ENCODE assay signal across 32 cellular contexts in genomic region chr6:122676146-122676545, GRCh38.
"Had no signal": no experiment of that assay in that cellular context is flagged by ENCODE, and none has a peak within 500 bp of the region (broad histone marks: within the 10 kb centered on the region; RNA-seq: fewer than 3 reads in every experiment).

No MANE protein-coding gene starts in this region.

- H3K27ac ChIP-seq: adrenal gland, body of pancreas, coronary artery, dorsolateral prefrontal cortex, heart left ventricle had no signal

- H3K9me3 ChIP-seq: adrenal gland, body of pancreas, heart left ventricle had no signal

- DNase-seq: activated CD4-positive, alpha-beta memory T cell treated with anti-CD3 and anti-CD28 coated beads, Interleukin-2, amount 10 ng/mL, durations not matched to agents 7 days and 5 days; activated CD4-positive, alpha-beta T cell treated with anti-CD3 and anti-CD28 coated beads for 1 hour; activated CD4-positive, alpha-beta T cell treated with anti-CD3 and anti-CD28 coated beads for 4 hours; activated CD4-positive, alpha-beta T cell treated with anti-CD3 and anti-CD28 coated beads, Interleukin-2, amount 10 ng/mL, durations not matched to agents 7 days and 5 days; activated CD4-positive, alpha-beta T cell treated with anti-CD3 and anti-CD28 coated beads, Interleukin-2, amount 50 U/mL, for 4 hours; activated CD8-positive, alpha-beta memory T cell treated with anti-CD3 and anti-CD28 coated beads, Interleukin-2, amount 50 U/mL, for 48 hours; activated effector memory CD4-positive, alpha-beta T cell treated with Interleukin-2 at 50 U/mL for 16 hours; activated naive CD4-positive, alpha-beta T cell treated with anti-CD3 and anti-CD28 coated beads for 36 hours; activated naive CD8-positive, alpha-beta T cell treated with anti-CD3 and anti-CD28 coated beads for 36 hours; activated naive CD8-positive, alpha-beta T cell treated with anti-CD3 and anti-CD28 coated beads, Interleukin-2, amount 50 U/mL, for 24 hours; activated T-cell treated with anti-CD3 and anti-CD28 coated beads for 4 hours; activated T-cell treated with anti-CD3 and anti-CD28 coated beads, Interleukin-2, amount 50 U/mL, for 24 hours; activated T-cell treated with anti-CD3 and anti-CD28 coated beads, Interleukin-2, amount 50 U/mL, for 72 hours; adrenal gland; amygdala; aorta; body of pancreas; central memory CD4-positive, alpha-beta T cell; cerebellar nuclear complex; dorsolateral prefrontal cortex; effector memory CD4-positive, alpha-beta T cell; endodermal cell; foreskin fibroblast; heart left ventricle; hypothalamus; T-helper 2 cell had no signal

- H3K4me3 ChIP-seq: adrenal gland, body of pancreas, coronary artery, dorsolateral prefrontal cortex, heart left ventricle had no signal

- H3K4me1 Mint-ChIP-seq: activated CD4-positive, alpha-beta memory T cell treated with anti-CD3 and anti-CD28 coated beads, Interleukin-2, amount 10 ng/mL, durations not matched to agents 7 days and 5 days; activated CD4-positive, alpha-beta T cell treated with anti-CD3 and anti-CD28 coated beads, Interleukin-2, amount 10 ng/mL, durations not matched to agents 7 days and 5 days; activated naive CD4-positive, alpha-beta T cell treated with anti-CD3 and anti-CD28 coated beads, Interleukin-2, amount 50 U/mL, for 24 hours; activated naive CD8-positive, alpha-beta T cell treated with anti-CD3 and anti-CD28 coated beads for 36 hours; activated naive CD8-positive, alpha-beta T cell treated with anti-CD3 and anti-CD28 coated beads, Interleukin-2, amount 50 U/mL, for 24 hours; activated T-helper 17 cell treated with anti-CD3 and anti-CD28 coated beads, Interleukin-2, amount 50 U/mL, for 72 hours; endodermal cell had no signal

- H3K27me3 Mint-ChIP-seq: activated CD4-positive, alpha-beta memory T cell treated with anti-CD3 and anti-CD28 coated beads, Interleukin-2, amount 10 ng/mL, durations not matched to agents 7 days and 5 days; activated naive CD4-positive, alpha-beta T cell treated with anti-CD3 and anti-CD28 coated beads, Interleukin-2, amount 50 U/mL, for 24 hours; activated naive CD8-positive, alpha-beta T cell treated with anti-CD3 and anti-CD28 coated beads, Interleukin-2, amount 50 U/mL, for 24 hours; activated T-cell treated with anti-CD3 and anti-CD28 coated beads, Interleukin-2, amount 50 U/mL, for 24 hours had no signal

- H3K4me3 Mint-ChIP-seq: activated CD4-positive, alpha-beta memory T cell treated with anti-CD3 and anti-CD28 coated beads, Interleukin-2, amount 10 ng/mL, durations not matched to agents 7 days and 5 days; activated CD4-positive, alpha-beta T cell treated with anti-CD3 and anti-CD28 coated beads, Interleukin-2, amount 10 ng/mL, durations not matched to agents 7 days and 5 days; activated naive CD4-positive, alpha-beta T cell treated with anti-CD3 and anti-CD28 coated beads for 36 hours; activated naive CD4-positive, alpha-beta T cell treated with anti-CD3 and anti-CD28 coated beads, Interleukin-2, amount 50 U/mL, for 24 hours; activated naive CD8-positive, alpha-beta T cell treated with anti-CD3 and anti-CD28 coated beads for 36 hours; activated naive CD8-positive, alpha-beta T cell treated with anti-CD3 and anti-CD28 coated beads, Interleukin-2, amount 50 U/mL, for 24 hours; activated T-cell treated with anti-CD3 and anti-CD28 coated beads, Interleukin-2, amount 50 U/mL, for 24 hours; activated T-cell treated with anti-CD3 and anti-CD28 coated beads, Interleukin-2, amount 50 U/mL, for 72 hours; activated T-helper 17 cell treated with anti-CD3 and anti-CD28 coated beads, Interleukin-2, amount 50 U/mL, for 72 hours; dendritic cell treated with granulocyte-macrophage colony-stimulating factor and Interleukin-4, amounts not matched to agents 40 ng/mL and 50 ng/mL, for 4 days; endodermal cell; WTC11 had no signal

- H3K36me3 ChIP-seq: adrenal gland, heart left ventricle had no signal

- H3K36me3 Mint-ChIP-seq: activated naive CD4-positive, alpha-beta T cell treated with anti-CD3 and anti-CD28 coated beads, Interleukin-2, amount 50 U/mL, for 24 hours; activated naive CD8-positive, alpha-beta T cell treated with anti-CD3 and anti-CD28 coated beads for 36 hours had no signal

- ATAC-seq: activated naive CD8-positive, alpha-beta T cell treated with anti-CD3 and anti-CD28 coated beads, Interleukin-2, amount 50 U/mL, for 24 hours; activated T-cell treated with anti-CD3 and anti-CD28 coated beads, Interleukin-2, amount 50 U/mL, for 72 hours; activated T-helper 17 cell treated with anti-CD3 and anti-CD28 coated beads, Interleukin-2, amount 50 U/mL, for 72 hours; body of pancreas; esophagus mucosa; heart left ventricle; WTC11 had no signal

- H3K27ac Mint-ChIP-seq: activated CD4-positive, alpha-beta memory T cell treated with anti-CD3 and anti-CD28 coated beads, Interleukin-2, amount 10 ng/mL, durations not matched to agents 7 days and 5 days; activated CD4-positive, alpha-beta T cell treated with anti-CD3 and anti-CD28 coated beads, Interleukin-2, amount 10 ng/mL, durations not matched to agents 7 days and 5 days; activated naive CD4-positive, alpha-beta T cell treated with anti-CD3 and anti-CD28 coated beads for 36 hours; activated naive CD4-positive, alpha-beta T cell treated with anti-CD3 and anti-CD28 coated beads, Interleukin-2, amount 50 U/mL, for 24 hours; activated naive CD8-positive, alpha-beta T cell treated with anti-CD3 and anti-CD28 coated beads for 36 hours; activated naive CD8-positive, alpha-beta T cell treated with anti-CD3 and anti-CD28 coated beads, Interleukin-2, amount 50 U/mL, for 24 hours; activated T-cell treated with anti-CD3 and anti-CD28 coated beads, Interleukin-2, amount 50 U/mL, for 24 hours; activated T-cell treated with anti-CD3 and anti-CD28 coated beads, Interleukin-2, amount 50 U/mL, for 72 hours; activated T-helper 17 cell treated with anti-CD3 and anti-CD28 coated beads, Interleukin-2, amount 50 U/mL, for 72 hours; dendritic cell treated with granulocyte-macrophage colony-stimulating factor and Interleukin-4, amounts not matched to agents 40 ng/mL and 50 ng/mL, for 4 days; endodermal cell; WTC11 had no signal

- H3K4me1 ChIP-seq: adrenal gland, body of pancreas, heart left ventricle had no signal

- H3K9me3 Mint-ChIP-seq: activated CD4-positive, alpha-beta memory T cell treated with anti-CD3 and anti-CD28 coated beads, Interleukin-2, amount 10 ng/mL, durations not matched to agents 7 days and 5 days; activated CD4-positive, alpha-beta T cell treated with anti-CD3 and anti-CD28 coated beads, Interleukin-2, amount 10 ng/mL, durations not matched to agents 7 days and 5 days; activated naive CD4-positive, alpha-beta T cell treated with anti-CD3 and anti-CD28 coated beads for 36 hours; activated naive CD4-positive, alpha-beta T cell treated with anti-CD3 and anti-CD28 coated beads, Interleukin-2, amount 50 U/mL, for 24 hours; activated naive CD8-positive, alpha-beta T cell treated with anti-CD3 and anti-CD28 coated beads for 36 hours; activated naive CD8-positive, alpha-beta T cell treated with anti-CD3 and anti-CD28 coated beads, Interleukin-2, amount 50 U/mL, for 24 hours; activated T-cell treated with anti-CD3 and anti-CD28 coated beads, Interleukin-2, amount 50 U/mL, for 24 hours; activated T-cell treated with anti-CD3 and anti-CD28 coated beads, Interleukin-2, amount 50 U/mL, for 72 hours; activated T-helper 17 cell treated with anti-CD3 and anti-CD28 coated beads, Interleukin-2, amount 50 U/mL, for 72 hours; dendritic cell treated with granulocyte-macrophage colony-stimulating factor and Interleukin-4, amounts not matched to agents 40 ng/mL and 50 ng/mL, for 4 days had no signal
